ENCODE assay signal across 2 cellular contexts in the genomic region with DNA sequence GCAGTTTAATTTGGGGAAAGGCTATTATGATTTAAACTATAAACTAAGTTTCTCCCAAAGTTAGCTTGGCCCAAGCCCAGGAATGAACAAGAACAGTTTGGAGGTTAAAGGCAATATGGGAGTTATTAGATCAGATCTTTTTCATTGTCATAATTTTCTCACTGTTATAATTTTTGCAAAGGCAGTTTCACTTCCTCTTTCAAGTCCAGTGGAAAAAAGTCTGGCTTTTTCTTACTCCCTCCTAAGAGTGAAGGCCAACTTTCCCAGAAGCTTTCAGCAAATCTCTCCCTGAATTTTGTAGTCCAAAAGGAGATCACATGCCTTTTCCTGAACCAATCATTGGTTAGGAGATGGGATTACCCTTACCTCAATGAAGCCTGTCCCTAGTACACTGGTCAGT.
TF ChIP-seq lines count a peak whose summit lies in the region.

No MANE protein-coding gene starts in this region.

TF ChIP-seq in GM23338, 12 proteins besides CTCF, POLR2A, EP300 and RAD21:
- TF ChIP-seq REST (IDR thresholded peaks at IDR 0.05; ENCODE audit: unreplicated experiment) (no peak), NANOG (IDR thresholded peaks at IDR 0.05; ENCODE audit: borderline replicate concordance) (no peak), JUNB (IDR thresholded peaks at IDR 0.05; ENCODE audit: unreplicated experiment) (no peak), ZNF114 (CRISPR knock-in tag; IDR thresholded peaks at IDR 0.05) (no peak), ZNF462 (CRISPR knock-in tag; IDR thresholded peaks at IDR 0.05) (no peak), STAT1 (IDR thresholded peaks at IDR 0.05; ENCODE audit: unreplicated experiment) (no peak), CREB1 (CRISPR knock-in tag; IDR thresholded peaks at IDR 0.05; ENCODE audit: low read depth) (no peak), EZH2 (IDR thresholded peaks at IDR 0.05; ENCODE audit: low read depth, unreplicated experiment) (no peak)

TF ChIP-seq in GM12878, 131 proteins besides CTCF, POLR2A, EP300 and RAD21:
- TF ChIP-seq IRF4 (IDR thresholded peaks at IDR 0.05; ENCODE audit: low read depth, low read length) = 0 out of 2 replicates have a peak, but pooled peaks have one; percentile 30
- TF ChIP-seq RAD51 (IDR thresholded peaks at IDR 0.05) = 0 out of 2 replicates have a peak, but pooled peaks have one; percentile 20
- TF ChIP-seq NR2C2 (IDR thresholded peaks at IDR 0.05; ENCODE audit: borderline replicate concordance, control insufficient read depth, insufficient read length, low read depth) = no peak
- TF ChIP-seq IKZF1 (conservative IDR thresholded peaks at IDR 0.05) = peak; percentile 73
- TF ChIP-seq, protein P1, sequence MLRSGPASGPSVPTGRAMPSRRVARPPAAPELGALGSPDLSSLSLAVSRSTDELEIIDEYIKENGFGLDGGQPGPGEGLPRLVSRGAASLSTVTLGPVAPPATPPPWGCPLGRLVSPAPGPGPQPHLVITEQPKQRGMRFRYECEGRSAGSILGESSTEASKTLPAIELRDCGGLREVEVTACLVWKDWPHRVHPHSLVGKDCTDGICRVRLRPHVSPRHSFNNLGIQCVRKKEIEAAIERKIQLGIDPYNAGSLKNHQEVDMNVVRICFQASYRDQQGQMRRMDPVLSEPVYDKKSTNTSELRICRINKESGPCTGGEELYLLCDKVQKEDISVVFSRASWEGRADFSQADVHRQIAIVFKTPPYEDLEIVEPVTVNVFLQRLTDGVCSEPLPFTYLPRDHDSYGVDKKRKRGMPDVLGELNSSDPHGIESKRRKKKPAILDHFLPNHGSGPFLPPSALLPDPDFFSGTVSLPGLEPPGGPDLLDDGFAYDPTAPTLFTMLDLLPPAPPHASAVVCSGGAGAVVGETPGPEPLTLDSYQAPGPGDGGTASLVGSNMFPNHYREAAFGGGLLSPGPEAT (IDR thresholded peaks at IDR 0.05; ENCODE audit: low read depth) = peak; percentile 67; the same call in 1 of the 2 replicates
- peak; percentile 60; the same call in 1 of the 2 replicates for TF ChIP-seq MTA2 (IDR thresholded peaks at IDR 0.05; ENCODE audit: low read depth)
- 0 out of 2 replicates have a peak, but pooled peaks have one; percentile 15 for TF ChIP-seq EED (IDR thresholded peaks at IDR 0.05; ENCODE audit: low read depth)
- TF ChIP-seq SMARCA5 (IDR thresholded peaks at IDR 0.05) = no peak
- peak; percentile 96 for TF ChIP-seq SPI1 (IDR thresholded peaks at IDR 0.05; ENCODE audit: borderline replicate concordance, insufficient read depth, low read depth, low read length)
- TF ChIP-seq DPF2 (IDR thresholded peaks at IDR 0.05) = peak; percentile 72
- peak; percentile 74 to 75 for TF ChIP-seq IKZF2 (IDR thresholded peaks at IDR 0.05)
- TF ChIP-seq, protein P2, sequence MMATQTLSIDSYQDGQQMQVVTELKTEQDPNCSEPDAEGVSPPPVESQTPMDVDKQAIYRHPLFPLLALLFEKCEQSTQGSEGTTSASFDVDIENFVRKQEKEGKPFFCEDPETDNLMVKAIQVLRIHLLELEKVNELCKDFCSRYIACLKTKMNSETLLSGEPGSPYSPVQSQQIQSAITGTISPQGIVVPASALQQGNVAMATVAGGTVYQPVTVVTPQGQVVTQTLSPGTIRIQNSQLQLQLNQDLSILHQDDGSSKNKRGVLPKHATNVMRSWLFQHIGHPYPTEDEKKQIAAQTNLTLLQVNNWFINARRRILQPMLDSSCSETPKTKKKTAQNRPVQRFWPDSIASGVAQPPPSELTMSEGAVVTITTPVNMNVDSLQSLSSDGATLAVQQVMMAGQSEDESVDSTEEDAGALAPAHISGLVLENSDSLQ (IDR thresholded peaks at IDR 0.05) = no peak
- no peak for TF ChIP-seq RB1 (IDR thresholded peaks at IDR 0.05; ENCODE audit: borderline replicate concordance)
- no peak for TF ChIP-seq CBFB (IDR thresholded peaks at IDR 0.05; ENCODE audit: low read depth)
- TF ChIP-seq MLLT1 (IDR thresholded peaks at IDR 0.05) = 0 out of 2 replicates have a peak, but pooled peaks have one; percentile 32
